8 cellular contexts compared by ENCODE assay signal in the genomic region with DNA sequence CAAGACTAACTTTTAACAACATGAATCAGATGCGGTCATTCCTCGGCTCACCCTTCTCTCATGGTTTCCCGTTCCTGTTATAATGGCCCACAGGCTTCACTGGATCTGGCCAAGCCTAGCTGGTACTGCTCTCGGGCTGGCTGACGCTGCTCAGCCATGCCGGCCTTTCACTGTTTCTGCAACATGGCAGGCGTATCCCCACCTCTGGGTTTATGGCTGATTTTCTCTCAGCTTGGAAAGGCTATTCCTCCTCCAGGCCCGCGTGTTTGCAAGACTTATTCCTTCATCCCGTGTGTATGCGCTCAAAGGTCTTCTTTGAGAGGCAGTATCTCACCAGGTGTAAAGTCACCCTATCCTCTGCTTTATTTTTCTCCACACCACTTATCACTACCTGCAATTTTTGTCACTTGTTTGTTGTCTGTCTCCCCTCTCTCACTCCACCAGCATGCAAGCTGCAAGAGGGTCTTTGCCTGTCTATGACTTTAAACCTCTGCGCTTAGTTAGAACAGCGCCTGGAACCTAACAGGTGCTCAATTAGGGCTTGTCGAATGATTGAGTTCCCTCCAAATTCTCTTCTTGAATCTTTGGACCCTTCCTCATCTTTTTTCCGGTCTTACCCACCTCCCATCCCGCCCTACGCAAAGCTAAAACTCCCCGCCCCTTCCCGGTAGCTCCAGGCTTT. TPM values are rescaled to one million over a fixed set of nuclear protein-coding genes. Genes with fewer than 3 reads are reported as not detected.
A peak's percentile ranks its signal among the peaks of the same experiment; 100 is the strongest.
DNase-seq lines count a peak whose midpoint lies in the region; ATAC-seq, FAIRE-seq and TF ChIP-seq lines count a peak whose summit lies in the region.

No MANE protein-coding gene starts in this region.

- no peak overlapping the region for H2BK15ac ChIP-seq in mesenchymal stem cell (ENCODE audit: low read depth, poor library complexity, severe bottlenecking)

- H3K27me3 ChIP-seq in K562 (ENCODE audit: control insufficient read depth in 2 of 2, insufficient read depth in 2 of 2, low read length in 2 of 2) (no peaks in the 10 kb centered on the region), mesenchymal stem cell (ENCODE audit: control insufficient read depth in 1 of 2, insufficient read depth in 1 of 2, low read length in 2 of 2) (no peaks in the 10 kb centered on the region)

- no peak overlapping the region for H2AK5ac ChIP-seq in mesenchymal stem cell (ENCODE audit: low read length, severe bottlenecking)

- FAIRE-seq in K562 (lab: Jason Lieb, UNC) = no peak

- H3K4me2 ChIP-seq in K562 (ENCODE audit: insufficient read depth, low read length) (peak overlapping the region; percentile 80), mesenchymal stem cell (ENCODE audit: low read length, poor library complexity, severe bottlenecking) (peak overlapping the region; percentile 59)

- ATAC-seq in HG03521 (IDR thresholded peaks at IDR 0.05; ENCODE audit: unreplicated experiment) (peak; percentile 5), K562 (no peak; the same call in 2 of the 3 replicates)

- H4K20me1 ChIP-seq in K562 (replicated peaks; ENCODE audit: control insufficient read depth, insufficient read depth, low read length) = no peaks in the 10 kb centered on the region

- peak overlapping the region; percentile 89 for H3K4me3 Mint-ChIP-seq in T-helper 1 cell treated with Interleukin-12 subunit alpha and Interleukin-12 subunit beta and Interleukin-4 antibody, amounts not matched to agents 30 μg/mL and 1 μg/mL, for 36 hours

- H3K27ac ChIP-seq in K562 (ENCODE audit: extremely low read depth, low read depth, low read length) (peak overlapping the region; percentile 48), mesenchymal stem cell (ENCODE audit: low read length, poor library complexity, severe bottlenecking) (no peak overlapping the region)

- no peaks in the 10 kb centered on the region for H3K27me3 Mint-ChIP-seq in T-helper 1 cell treated with Interleukin-12 subunit alpha and Interleukin-12 subunit beta and Interleukin-4 antibody, amounts not matched to agents 30 μg/mL and 1 μg/mL, for 36 hours (ENCODE audit: low read depth)

- DNase-seq in T-helper 1 cell = no peak
- DNase-seq in K562 (ENCODE audit: extremely low read depth in 1 of 4, low spot score in 3 of 4) = peak in 1 of 4 experiments; percentile 28
- DNase-seq in mesenchymal stem cell = no peak
- no peak for DNase-seq in NAMALWA (ENCODE audit: low spot score)
- DNase-seq in T1000 (lab: John Stamatoyannopoulos, UW) = no peak
- DNase-seq in NCI-H2029 (lab: John Stamatoyannopoulos, UW) = no peak

- H3K4ac ChIP-seq in mesenchymal stem cell (ENCODE audit: low read depth in 1 of 2, low read length in 2 of 2) = peak overlapping the region in 1 of 2 experiments; percentile 1

- BruUV-seq in K562 (replicated peaks; lab: Mats Ljungman, UMichigan) = TSS peak; percentile 70

- no peak for TF ChIP-seq RAD21 in K562 (CRISPR knock-in tag; conservative IDR thresholded peaks at IDR 0.05 in 1 of 2, IDR thresholded peaks at IDR 0.05 in 1 of 2)

- peak overlapping the region; percentile 76 for H3K4me3 ChIP-seq in K562
- peak overlapping the region in 1 of 2 experiments; percentile 93 for H3K4me3 ChIP-seq in mesenchymal stem cell (ENCODE audit: insufficient read depth in 1 of 2, low read depth in 1 of 2, low read length in 2 of 2)

- intact Hi-C loops in K562 (cut with micrococcal nuclease) = no loop called here

- CTCF ChIA-PET in K562 (lab: Yijun Ruan, JAX; ENCODE audit: low intra/inter-chr PET ratio) = interaction anchor here (0.6 kb wide), 1 partner anchor 145 kb away, joined by 3 read pairs; no protein-coding TSS in a partner anchor

- peak overlapping the region; percentile 88 for H3K27ac Mint-ChIP-seq in T-helper 1 cell treated with Interleukin-12 subunit alpha and Interleukin-12 subunit beta and Interleukin-4 antibody, amounts not matched to agents 30 μg/mL and 1 μg/mL, for 36 hours

- POLR2A ChIA-PET in K562 (lab: Yijun Ruan, JAX) = interaction anchor here (0.6 to 1.2 kb wide), 5 partner anchors 9 to 1827 kb away, joined by 3 read pairs; no protein-coding TSS in a partner anchor

- H3K36me3 ChIP-seq in K562 (ENCODE audit: control insufficient read depth, insufficient read depth, low read length) (peaks cover 6% of the 10 kb centered on the region; the same call in 1 of the 3 replicates), mesenchymal stem cell (ENCODE audit: control insufficient read depth in 1 of 2, insufficient read depth in 2 of 2, low read depth in 1 of 2, low read length in 2 of 2) (no peaks in the 10 kb centered on the region)

- H3K9me3 ChIP-seq in K562 (replicated peaks; ENCODE audit: control insufficient read depth, insufficient read depth, low read depth, low read length) (no peaks in the 10 kb centered on the region), mesenchymal stem cell (ENCODE audit: control insufficient read depth, low read length) (no peaks in the 10 kb centered on the region)

- H3K9ac ChIP-seq in K562 (ENCODE audit: insufficient read depth in 1 of 2, low read depth in 2 of 2, low read length in 2 of 2) (peak overlapping the region; percentile 55 to 68; a peak in 3 of 4 replicates), mesenchymal stem cell (ENCODE audit: low read length) (peak overlapping the region; percentile 80)

- H3K9me1 ChIP-seq in K562 (ENCODE audit: control insufficient read depth, insufficient read depth, low read length) = no peaks in the 10 kb centered on the region

- H3K18ac ChIP-seq in mesenchymal stem cell (ENCODE audit: low read depth in 1 of 2, low read length in 2 of 2) = peak overlapping the region; percentile 50 to 61

- peak overlapping the region in 1 of 2 experiments; percentile 31 for H2BK12ac ChIP-seq in mesenchymal stem cell (ENCODE audit: low read length in 2 of 2)

- H3K79me2 ChIP-seq in K562 (ENCODE audit: control insufficient read depth, insufficient read depth, low read length) = peaks cover 44% of the 10 kb centered on the region

- TF ChIP-seq EP300 in K562 (IDR thresholded peaks at IDR 0.05; ENCODE audit: low read length) = no peak

- H3K4me1 ChIP-seq in K562 (replicated peaks in 1 of 2; ENCODE audit: control insufficient read depth in 2 of 2, insufficient read depth in 2 of 2, low read length in 2 of 2) (peaks cover 3 to 42% of the 10 kb centered on the region in 2 experiments), mesenchymal stem cell (ENCODE audit: control insufficient read depth, insufficient read depth, low read depth, low read length) (peaks cover 3% of the 10 kb centered on the region)

- H3K4me1 Mint-ChIP-seq in T-helper 1 cell treated with Interleukin-12 subunit alpha and Interleukin-12 subunit beta and Interleukin-4 antibody, amounts not matched to agents 30 μg/mL and 1 μg/mL, for 36 hours (ENCODE audit: low read depth) = peaks cover 68% of the 10 kb centered on the region

- H4K8ac ChIP-seq in mesenchymal stem cell (ENCODE audit: low read length) = peak overlapping the region; percentile 78

- no peak overlapping the region for H3K23ac ChIP-seq in mesenchymal stem cell (ENCODE audit: low read length in 2 of 2)

- H3K9me3 Mint-ChIP-seq in T-helper 1 cell treated with Interleukin-12 subunit alpha and Interleukin-12 subunit beta and Interleukin-4 antibody, amounts not matched to agents 30 μg/mL and 1 μg/mL, for 36 hours = no peaks in the 10 kb centered on the region

- TF ChIP-seq POLR2A in K562 (conservative IDR thresholded peaks at IDR 0.05) = no peak

- H2AFZ ChIP-seq in K562 (ENCODE audit: low read depth, low read length) (peak overlapping the region; percentile 99), mesenchymal stem cell (ENCODE audit: low read depth, low read length) (peak overlapping the region; percentile 43)

- H3K14ac ChIP-seq in mesenchymal stem cell (ENCODE audit: low read length in 2 of 2) = no peak overlapping the region

- no peak overlapping the region for H2BK5ac ChIP-seq in mesenchymal stem cell (ENCODE audit: low read depth, low read length, poor library complexity, severe bottlenecking)

- H2BK120ac ChIP-seq in mesenchymal stem cell (ENCODE audit: low read depth, low read length) = peak overlapping the region; percentile 27

- no peak for TF ChIP-seq CTCF in K562 (IDR thresholded peaks at IDR 0.05 in 2 of 3, conservative IDR thresholded peaks at IDR 0.05 in 1 of 3; ENCODE audit: insufficient read depth in 2 of 3, low read depth in 1 of 3, low read length in 3 of 3)

- no peak overlapping the region for H4K91ac ChIP-seq in mesenchymal stem cell (ENCODE audit: low read length)

- 40% methylated on average over 19 of the region's 19 CpGs for WGBS in K562 (ENCODE audit: insufficient coverage, low coverage, missing lambda C conversion rate)
- WGBS in mesenchymal stem cell = 58% methylated on average over 19 of the region's 19 CpGs

- H3K79me1 ChIP-seq in mesenchymal stem cell (replicated peaks; ENCODE audit: low read length, poor library complexity, severe bottlenecking) = peaks cover 3% of the 10 kb centered on the region

- H3K36me3 Mint-ChIP-seq in T-helper 1 cell treated with Interleukin-12 subunit alpha and Interleukin-12 subunit beta and Interleukin-4 antibody, amounts not matched to agents 30 μg/mL and 1 μg/mL, for 36 hours (ENCODE audit: low read depth) = peaks cover 43% of the 10 kb centered on the region

- in situ Hi-C loops in K562 (cut with MboI) = no loop called here

TF ChIP-seq in K562, 482 proteins besides CTCF, POLR2A, EP300 and RAD21 (continues in another document):
- no peak for TF ChIP-seq NBN (IDR thresholded peaks at IDR 0.05; ENCODE audit: low read depth)

RNA-seq across cellular contexts. Expression of gene RAP1A, which starts 0.5 kb away (rescaled TPM):
- total RNA-seq in K562 (2011; cell fraction: chromatin; rRNA removed; ENCODE audit: low replicate concordance) = 4.2 and 14.3 TPM in 2 replicates
- total RNA-seq in K562 (2011; cell fraction: nucleolus; rRNA removed) = 2.2 and 3.4 TPM in 2 replicates
- 7.9 and 18.7 TPM in 2 replicates for total RNA-seq in K562 (2011; cell fraction: nucleoplasm; rRNA removed)
- 13.4 and 19.0 TPM in 2 replicates for total RNA-seq in K562 (2014; rRNA removed)
- total RNA-seq in K562 (2014; rRNA removed; fragmentation: Illumina TruSeq; extraction: Trizol) = 32.5 and 40.1 TPM in 2 replicates
- 19.4 and 24.5 TPM in 2 replicates for total RNA-seq in K562 (2015; rRNA removed; fragmentation: Illumina TruSeq; extraction: Trizol)
- total RNA-seq in K562 (2021) = 57.6 and 60.7 TPM in 2 replicates
- polyA plus RNA-seq in K562 (2011; rRNA removed) = 49.0 and 77.3 TPM in 2 replicates
- polyA plus RNA-seq in K562 (2011; cell fraction: cytosol; rRNA removed) = 11.3 and 24.6 TPM in 2 replicates
- polyA plus RNA-seq in K562 (2011; cell fraction: nucleus; rRNA removed) = 6.6 and 11.5 TPM in 2 replicates
- 68.6 and 95.0 TPM in 2 replicates for polyA plus RNA-seq in K562 (2012)
- polyA plus RNA-seq in K562 (2014; fragmentation: Illumina TruSeq; extraction: Trizol) = 68.8 and 86.2 TPM in 2 replicates
- polyA plus RNA-seq in K562 (2014; fragmentation: Nextera tagmentation; extraction: Ambion mirVana) = 10 to 100 TPM; 21.3 to 28.9 TPM
- polyA plus RNA-seq in K562 (2014; rRNA removed) = 45.9 and 48.2 TPM in 2 replicates
- 49.7 and 52.8 TPM in 2 replicates for polyA minus RNA-seq in K562 (2011; rRNA and poly(A)+ RNA removed)
- 20.3 and 24.0 TPM in 2 replicates for polyA minus RNA-seq in K562 (2011; cell fraction: cytosol; rRNA and poly(A)+ RNA removed)
- polyA minus RNA-seq in K562 (2011; cell fraction: nucleus; rRNA and poly(A)+ RNA removed) = 4.7 and 9.1 TPM in 2 replicates
- polyA plus RNA-seq in mesenchymal stem cell (2013, experiment 1 of 2) = 84.9 TPM
- 88.5 TPM for polyA plus RNA-seq in mesenchymal stem cell (2013, experiment 2 of 2)
